31 cellular contexts compared by ENCODE assay signal in genomic region chr16:62829615-62830014, GRCh38.
DNase-seq lines count a peak whose midpoint lies in the region; TF ChIP-seq lines count a peak whose summit lies in the region.
"Had no signal": no experiment of that assay in that cellular context is flagged by ENCODE, and none has a peak within 500 bp of the region (broad histone marks: within the 10 kb centered on the region; RNA-seq: fewer than 3 reads in every experiment).

No MANE protein-coding gene starts in this region.

- H3K9me3 Mint-ChIP-seq in brain (peaks cover 0 to 2% (median 0%) of the 10 kb centered on the region in 5 experiments), neural crest cell (peaks cover 8% of the 10 kb centered on the region)
- H3K9me3 Mint-ChIP-seq: nephron progenitor cell had no signal

- TF ChIP-seq POLR2A in NB4 (IDR thresholded peaks at IDR 0.05; ENCODE audit: extremely low read depth, insufficient read length): no peak

- TF ChIP-seq CTCF in NB4 (IDR thresholded peaks at IDR 0.05; ENCODE audit: low read depth, low read length): no peak
- no peak for TF ChIP-seq CTCF in brain (conservative IDR thresholded peaks at IDR 0.05)
- no peak for TF ChIP-seq CTCF in neural crest cell (conservative IDR thresholded peaks at IDR 0.05)

- H3K4me3 Mint-ChIP-seq in brain (peak overlapping the region in 3 of 5 experiments; percentile 2 to 72 (median 50)), neural crest cell (peak overlapping the region; percentile 34)
- H3K4me3 Mint-ChIP-seq: activated T-helper 17 cell treated with anti-CD3 and anti-CD28 coated beads, Interleukin-2, amount 50 U/mL, for 72 hours; CD14-positive monocyte; nephron progenitor cell; T-helper 2 cell treated with Interferon-gamma antibody and Interleukin-4, amounts not matched to agents 5 μg/mL and 100 μg/mL, for 36 hours had no signal

- no peaks in the 10 kb centered on the region for H3K36me3 Mint-ChIP-seq in brain
- no peaks in the 10 kb centered on the region for H3K36me3 Mint-ChIP-seq in neural crest cell (ENCODE audit: low read depth)
- H3K36me3 Mint-ChIP-seq: CD14-positive monocyte had no signal

- DNase-seq in NCI-H146 (lab: John Stamatoyannopoulos, UW): peak; percentile 44
- DNase-seq in NCI-H146 treated with DMSO at 0.1 percent for 48 hours (lab: John Stamatoyannopoulos, UW; ENCODE audit: unreplicated experiment): no peak
- peak; percentile 3 for DNase-seq in NB4 (ENCODE audit: low read depth)
- DNase-seq in neural crest cell (ENCODE audit: low read depth, low spot score): no peak
- DNase-seq in stimulated activated CD4-positive, alpha-beta T cell treated with anti-CD3 and anti-CD28 coated beads, Interleukin-4, amount 100 ng/mL, for 1 hour: no peak
- DNase-seq in DMS79 treated with DMSO at 0.1 percent for 48 hours (lab: John Stamatoyannopoulos, UW): no peak
- DNase-seq in cerebellum (ENCODE audit: low spot score): no peak
- DNase-seq: activated CD4-positive, alpha-beta T cell treated with anti-CD3 and anti-CD28 coated beads for 4 hours; activated naive CD4-positive, alpha-beta T cell treated with anti-CD3 and anti-CD28 coated beads, Interleukin-2, amount 50 U/mL, for 16 hours; brain microvascular endothelial cell; cerebellar nuclear complex; DND-41; foreskin fibroblast; GF-D8; GOT3; heart left ventricle; KG1; NCI-H1694; NCI-H510A treated with DMSO at 0.1 percent for 48 hours; nephron progenitor cell; Peyer's patch; SHP77; stimulated activated naive CD4-positive, alpha-beta T cell treated with Interleukin-2 at 50 U/mL for 16 hours; WERI-Rb-1 had no signal

- H3K27me3 Mint-ChIP-seq in brain (peaks cover 3% of the 10 kb centered on the region), neural crest cell (ENCODE audit: low read depth) (no peaks in the 10 kb centered on the region)
- H3K27me3 Mint-ChIP-seq: activated T-helper 17 cell treated with anti-CD3 and anti-CD28 coated beads, Interleukin-2, amount 50 U/mL, for 72 hours had no signal

- H3K4me3 ChIP-seq in NB4 (ENCODE audit: low read depth, low read length): no peak overlapping the region
- H3K4me3 ChIP-seq: esophagus muscularis mucosa, heart left ventricle, Peyer's patch, skin epidermis, thoracic aorta had no signal

- H3K27ac Mint-ChIP-seq in brain (peak overlapping the region; percentile 5 to 81 (median 71)), neural crest cell (ENCODE audit: unreplicated experiment) (peak overlapping the region; percentile 86)
- H3K27ac Mint-ChIP-seq: activated T-helper 17 cell treated with anti-CD3 and anti-CD28 coated beads, Interleukin-2, amount 50 U/mL, for 72 hours; nephron progenitor cell; T-helper 2 cell treated with Interferon-gamma antibody and Interleukin-4, amounts not matched to agents 5 μg/mL and 100 μg/mL, for 36 hours had no signal

- H3K4me1 Mint-ChIP-seq in brain: peaks cover 70% of the 10 kb centered on the region
- H3K4me1 Mint-ChIP-seq in neural crest cell: peaks cover 56% of the 10 kb centered on the region
- H3K4me1 Mint-ChIP-seq: activated T-helper 17 cell treated with anti-CD3 and anti-CD28 coated beads, Interleukin-2, amount 50 U/mL, for 72 hours; CD14-positive monocyte; nephron progenitor cell had no signal

Comparison
In these comparisons a context has a peak if more than half of its experiments do, and no peak if none do; other contexts are left out.
1. DNase-seq: peak in NCI-H146 (single experiment) and NB4 (single experiment); none in NCI-H146 treated with DMSO at 0.1 percent for 48 hours (single experiment), neural crest cell (single experiment), stimulated activated CD4-positive, alpha-beta T cell treated with anti-CD3 and anti-CD28 coated beads, Interleukin-4, amount 100 ng/mL, for 1 hour (single experiment), DMS79 treated with DMSO at 0.1 percent for 48 hours (single experiment) and cerebellum (single experiment).